8 cellular contexts compared by ENCODE assay signal in genomic region chr10:132518572-132519381, GRCh38. TPM values are rescaled to one million over a fixed set of nuclear protein-coding genes. Genes with fewer than 3 reads are reported as not detected.
A peak's percentile ranks its signal among the peaks of the same experiment; 100 is the strongest.
DNase-seq lines count a peak whose midpoint lies in the region; ATAC-seq and TF ChIP-seq lines count a peak whose summit lies in the region.

No MANE protein-coding gene starts in this region.

- no peaks in the 10 kb centered on the region for H3K27me3 Mint-ChIP-seq in osteocyte (ENCODE audit: unreplicated experiment)

- H3K36me3 Mint-ChIP-seq in osteocyte (ENCODE audit: unreplicated experiment): no peaks in the 10 kb centered on the region

- WGBS in esophagus squamous epithelium, 2 donors: 46 to 52% methylated on average over 12 to 17 of the region's 29 CpGs

- H3K27me3 ChIP-seq in esophagus squamous epithelium: peaks cover 0 to 32% (median 0%) of the 10 kb centered on the region in 4 donors

- no peak for TF ChIP-seq POLR2A in esophagus squamous epithelium (IDR thresholded peaks at IDR 0.05)

- ATAC-seq in HG03097 (IDR thresholded peaks at IDR 0.05; ENCODE audit: low FRiP score, unreplicated experiment): no peak
- no peak for ATAC-seq in HG02588 (IDR thresholded peaks at IDR 0.05; ENCODE audit: unreplicated experiment)
- ATAC-seq in GM21515 (IDR thresholded peaks at IDR 0.05; ENCODE audit: unreplicated experiment): no peak
- ATAC-seq in GM18520 (IDR thresholded peaks at IDR 0.05; ENCODE audit: unreplicated experiment): no peak

- TF ChIP-seq CTCF in esophagus squamous epithelium (IDR thresholded peaks at IDR 0.05) (no peak), osteocyte (IDR thresholded peaks at IDR 0.05) (no peak)

- in situ Hi-C loops in G401 (cut with HindIII; ENCODE audit: low sequenced_read_pairs): no loop called here

- peaks cover 28 to 68% (median 54%) of the 10 kb centered on the region in 3 donors for H3K4me1 ChIP-seq in esophagus squamous epithelium

- no peak overlapping the region for H3K4me3 Mint-ChIP-seq in osteocyte (ENCODE audit: unreplicated experiment)

- peak; percentile 80 for DNase-seq in G401 (ENCODE audit: low spot score)
- peak; percentile 36 for DNase-seq in NCI-H2107 (lab: John Stamatoyannopoulos, UW)
- DNase-seq in esophagus squamous epithelium (lab: John Stamatoyannopoulos, UW): no peak
- DNase-seq in osteocyte (ENCODE audit: extremely low spot score, unreplicated experiment): no peak

- peak overlapping the region in 3 of 4 donors; percentile 83 to 85 (median 84) for H3K27ac ChIP-seq in esophagus squamous epithelium

- H3K4me3 ChIP-seq in esophagus squamous epithelium: no peak overlapping the region

- peak overlapping the region; percentile 23 for H3K27ac Mint-ChIP-seq in osteocyte (ENCODE audit: unreplicated experiment)

- intact Hi-C loops in esophagus squamous epithelium (cut with DNase I): no loop called here

- H3K9me3 ChIP-seq in esophagus squamous epithelium: no peaks in the 10 kb centered on the region

- no peaks in the 10 kb centered on the region for H3K9me3 Mint-ChIP-seq in osteocyte (ENCODE audit: unreplicated experiment)

- peaks cover 41% of the 10 kb centered on the region for H3K4me1 Mint-ChIP-seq in osteocyte (ENCODE audit: unreplicated experiment)

- H3K36me3 ChIP-seq in esophagus squamous epithelium: no peaks in the 10 kb centered on the region

RNA-seq across cellular contexts. Expression of gene INPP5A, which starts 18.8 kb away (rescaled TPM):
- total RNA-seq in G401 (2014; rRNA removed; shearing (Covaris generic)): 22.8 and 44.3 TPM in 2 replicates
- total RNA-seq in esophagus squamous epithelium (10 to 100 TPM; 16.9 to 58.2 (median 29.5) TPM), osteocyte (35.0 and 36.4 TPM in 2 replicates)

Comparison
In these comparisons a context has a peak if more than half of its experiments do, and no peak if none do; other contexts are left out.
1. DNase-seq: peak in G401 (single experiment) and NCI-H2107 (single experiment); none in esophagus squamous epithelium (single experiment) and osteocyte (single experiment).